ENCODE assay signal across 16 cellular contexts in the genomic region with DNA sequence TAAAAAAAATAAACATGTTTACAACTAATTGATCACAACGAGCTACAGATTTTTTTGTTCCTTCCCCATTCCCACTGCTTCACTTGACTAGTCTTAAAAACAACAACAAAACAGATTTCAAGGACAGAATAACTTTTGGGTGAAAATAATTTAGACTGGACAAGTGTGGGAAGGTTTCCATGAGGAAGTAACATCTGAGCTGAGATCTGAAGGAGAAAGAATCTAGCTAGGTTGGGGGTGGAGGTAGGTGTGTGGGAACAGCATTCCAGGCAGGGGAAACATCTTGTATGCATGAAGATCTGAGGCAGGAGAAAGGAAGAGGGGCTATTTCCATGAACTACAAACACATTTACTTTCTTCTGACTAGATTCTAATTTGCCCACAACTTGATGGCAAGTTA. TPM values are rescaled to one million over a fixed set of nuclear protein-coding genes. Genes with fewer than 3 reads are reported as not detected.
DNase-seq lines count a peak whose midpoint lies in the region; ATAC-seq and TF ChIP-seq lines count a peak whose summit lies in the region.
"Had no signal": no experiment of that assay in that cellular context is flagged by ENCODE, and none has a peak within 500 bp of the region (broad histone marks: within the 10 kb centered on the region; RNA-seq: fewer than 3 reads in every experiment).

No MANE protein-coding gene starts in this region.

- no peaks in the 10 kb centered on the region for H3K27me3 Mint-ChIP-seq in activated CD4-positive, alpha-beta T cell treated with anti-CD3 and anti-CD28 coated beads, Interleukin-2, amount 10 ng/mL, durations not matched to agents 7 days and 5 days
- H3K27me3 Mint-ChIP-seq in T-helper 17 cell: no peaks in the 10 kb centered on the region
- H3K27me3 Mint-ChIP-seq: progenitor cell of endocrine pancreas had no signal

- H3K4me1 Mint-ChIP-seq in activated CD4-positive, alpha-beta T cell treated with anti-CD3 and anti-CD28 coated beads, Interleukin-2, amount 10 ng/mL, durations not matched to agents 7 days and 5 days: peaks cover 43% of the 10 kb centered on the region
- peaks cover 43% of the 10 kb centered on the region for H3K4me1 Mint-ChIP-seq in T-helper 17 cell
- peaks cover 38% of the 10 kb centered on the region for H3K4me1 Mint-ChIP-seq in stimulated activated effector memory CD8-positive, alpha-beta T cell treated with anti-CD3 and anti-CD28 coated beads, Interleukin-12 subunit alpha, Interleukin-12 subunit beta, amount 100 ng/mL, for 72 hours

- no peak for TF ChIP-seq CTCF in gastroesophageal sphincter (IDR thresholded peaks at IDR 0.05)

- DNase-seq in activated CD4-positive, alpha-beta T cell treated with anti-CD3 and anti-CD28 coated beads, Interleukin-2, amount 10 ng/mL, durations not matched to agents 7 days and 5 days: no peak
- DNase-seq in activated CD4-positive, alpha-beta T cell treated with anti-CD3 and anti-CD28 coated beads, Interleukin-2, amount 50 U/mL, for 48 hours: no peak
- DNase-seq in T-helper 17 cell: no peak
- DNase-seq in stimulated activated effector memory CD8-positive, alpha-beta T cell treated with anti-CD3 and anti-CD28 coated beads, Interleukin-12 subunit alpha, Interleukin-12 subunit beta, amount 100 ng/mL, for 72 hours (ENCODE audit: low spot score in 2 of 2): no peak
- DNase-seq in NCI-H748 treated with DMSO at 0.1 percent for 48 hours (lab: John Stamatoyannopoulos, UW): no peak
- DNase-seq: activated T-cell treated with anti-CD3 and anti-CD28 coated beads, Interleukin-2, amount 50 U/mL, for 4 hours; effector memory CD4-positive, alpha-beta T cell; NCI-H146; SJCRH30; stimulated activated CD8-positive, alpha-beta memory T cell treated with anti-CD3 and anti-CD28 coated beads, Interleukin-4, amount 100 ng/mL, for 48 hours had no signal

- no peaks in the 10 kb centered on the region for H3K27me3 ChIP-seq in gastroesophageal sphincter
- H3K27me3 ChIP-seq: BLaER1 treated with 17β-estradiol and CSF1 and Interleukin-3, amounts not matched to agents 10 nM and 100 nM; SJCRH30; tibial nerve had no signal

- H3K9me3 Mint-ChIP-seq in activated CD4-positive, alpha-beta T cell treated with anti-CD3 and anti-CD28 coated beads, Interleukin-2, amount 10 ng/mL, durations not matched to agents 7 days and 5 days: no peaks in the 10 kb centered on the region
- H3K9me3 Mint-ChIP-seq in stimulated activated effector memory CD8-positive, alpha-beta T cell treated with anti-CD3 and anti-CD28 coated beads, Interleukin-12 subunit alpha, Interleukin-12 subunit beta, amount 100 ng/mL, for 72 hours: no peaks in the 10 kb centered on the region
- H3K9me3 Mint-ChIP-seq: activated T-cell treated with anti-CD3 and anti-CD28 coated beads, Interleukin-2, amount 50 U/mL, for 4 hours had no signal

- ATAC-seq in T-helper 17 cell (no peak), gastroesophageal sphincter (no peak), HG02759 (IDR thresholded peaks at IDR 0.05; ENCODE audit: unreplicated experiment) (no peak), GM18498 (IDR thresholded peaks at IDR 0.05; ENCODE audit: unreplicated experiment) (no peak)
- no peak for ATAC-seq in stimulated activated effector memory CD8-positive, alpha-beta T cell treated with anti-CD3 and anti-CD28 coated beads, Interleukin-12 subunit alpha, Interleukin-12 subunit beta, amount 100 ng/mL, for 72 hours
- ATAC-seq: activated T-cell treated with anti-CD3 and anti-CD28 coated beads, Interleukin-2, amount 50 U/mL, for 4 hours had no signal

- H3K27ac Mint-ChIP-seq in activated CD4-positive, alpha-beta T cell treated with anti-CD3 and anti-CD28 coated beads, Interleukin-2, amount 10 ng/mL, durations not matched to agents 7 days and 5 days: peak overlapping the region; percentile 7
- H3K27ac Mint-ChIP-seq in T-helper 17 cell: peak overlapping the region; percentile 84
- H3K27ac Mint-ChIP-seq in stimulated activated effector memory CD8-positive, alpha-beta T cell treated with anti-CD3 and anti-CD28 coated beads, Interleukin-12 subunit alpha, Interleukin-12 subunit beta, amount 100 ng/mL, for 72 hours: peak overlapping the region; percentile 57

- no peaks in the 10 kb centered on the region for H3K9me3 ChIP-seq in T-helper 17 cell (ENCODE audit: control insufficient read depth, low read length, poor library complexity, severe bottlenecking)
- H3K9me3 ChIP-seq in gastroesophageal sphincter: no peaks in the 10 kb centered on the region
- H3K9me3 ChIP-seq: BLaER1 treated with 17β-estradiol and CSF1 and Interleukin-3, amounts not matched to agents 10 nM and 100 nM; SJCRH30; tibial nerve had no signal

- CTCF ChIA-PET in activated CD4-positive, alpha-beta T cell treated with anti-CD3 and anti-CD28 coated beads, Interleukin-2, amount 10 ng/mL, durations not matched to agents 7 days and 5 days (lab: Charles Lee): interaction anchor here (0.7 to 3.1 kb wide), 10 partner anchors 9 to 447 kb away, joined by 3 to 10 read pairs (median 4); partner anchors contain the start of genes BRD7 and CNEP1R1

- H3K4me3 ChIP-seq in gastroesophageal sphincter: no peak overlapping the region
- H3K4me3 ChIP-seq: BLaER1 treated with 17β-estradiol and CSF1 and Interleukin-3, amounts not matched to agents 10 nM and 100 nM; SJCRH30; tibial nerve had no signal

- H3K4me1 ChIP-seq in gastroesophageal sphincter: peaks cover 13 to 61% (median 13%) of the 10 kb centered on the region in 3 donors
- H3K4me1 ChIP-seq: SJCRH30 had no signal

- 58 to 60% methylated on average over 1 of the region's 1 CpG for WGBS in gastroesophageal sphincter (ENCODE audit: low coverage in 1 of 2), 2 donors

- no peak for TF ChIP-seq POLR2A in gastroesophageal sphincter (IDR thresholded peaks at IDR 0.05)

- H3K4me3 Mint-ChIP-seq in activated CD4-positive, alpha-beta T cell treated with anti-CD3 and anti-CD28 coated beads, Interleukin-2, amount 10 ng/mL, durations not matched to agents 7 days and 5 days: no peak overlapping the region
- no peak overlapping the region for H3K4me3 Mint-ChIP-seq in T-helper 17 cell
- no peak overlapping the region for H3K4me3 Mint-ChIP-seq in stimulated activated effector memory CD8-positive, alpha-beta T cell treated with anti-CD3 and anti-CD28 coated beads, Interleukin-12 subunit alpha, Interleukin-12 subunit beta, amount 100 ng/mL, for 72 hours
- H3K4me3 Mint-ChIP-seq: activated T-cell treated with anti-CD3 and anti-CD28 coated beads, Interleukin-2, amount 50 U/mL, for 4 hours had no signal

- POLR2A ChIA-PET in activated CD4-positive, alpha-beta T cell treated with anti-CD3 and anti-CD28 coated beads, Interleukin-2, amount 10 ng/mL, durations not matched to agents 7 days and 5 days (lab: Charles Lee): no interaction called here

- H3K36me3 Mint-ChIP-seq in activated CD4-positive, alpha-beta T cell treated with anti-CD3 and anti-CD28 coated beads, Interleukin-2, amount 10 ng/mL, durations not matched to agents 7 days and 5 days (ENCODE audit: low read depth): peaks cover 52% of the 10 kb centered on the region
- H3K36me3 Mint-ChIP-seq in T-helper 17 cell (ENCODE audit: low read depth): peaks cover 10% of the 10 kb centered on the region
- H3K36me3 Mint-ChIP-seq in stimulated activated effector memory CD8-positive, alpha-beta T cell treated with anti-CD3 and anti-CD28 coated beads, Interleukin-12 subunit alpha, Interleukin-12 subunit beta, amount 100 ng/mL, for 72 hours: peaks cover 72% of the 10 kb centered on the region

- H3K27ac ChIP-seq in gastroesophageal sphincter: peak overlapping the region in 3 of 4 donors; percentile 23 to 78 (median 71)
- H3K27ac ChIP-seq: BLaER1 treated with 17β-estradiol and CSF1 and Interleukin-3, amounts not matched to agents 10 nM and 100 nM; SJCRH30; tibial nerve had no signal

- peaks cover 0 to 32% of the 10 kb centered on the region in 2 donors for H3K36me3 ChIP-seq in gastroesophageal sphincter

- no peak for TF ChIP-seq EP300 in gastroesophageal sphincter (IDR thresholded peaks at IDR 0.05)

RNA-seq across cellular contexts. Expression of gene BRD7, which starts 9.2 kb away (rescaled TPM):
- 100 to 1,000 TPM; 102 to 105 TPM for total RNA-seq in activated CD4-positive, alpha-beta T cell treated with anti-CD3 and anti-CD28 coated beads, Interleukin-2, amount 10 ng/mL, durations not matched to agents 7 days and 5 days
- total RNA-seq in T-helper 17 cell (10 to 100 TPM; 74.2 to 83.4 TPM), gastroesophageal sphincter (10 to 100 TPM; 59.1 to 84.0 (median 70.5) TPM)

Comparison
In these comparisons a context has a peak if more than half of its experiments do, and no peak if none do; other contexts are left out.
1. H3K27ac Mint-ChIP-seq: peak in every context shown above with its lines; median percentile 84 in T-helper 17 cell; 57 in stimulated activated effector memory CD8-positive, alpha-beta T cell treated with anti-CD3 and anti-CD28 coated beads, Interleukin-12 subunit alpha, Interleukin-12 subunit beta, amount 100 ng/mL, for 72 hours; 7 in activated CD4-positive, alpha-beta T cell treated with anti-CD3 and anti-CD28 coated beads, Interleukin-2, amount 10 ng/mL, durations not matched to agents 7 days and 5 days.